ENCODE assay signal across 8 cellular contexts in the genomic region with DNA sequence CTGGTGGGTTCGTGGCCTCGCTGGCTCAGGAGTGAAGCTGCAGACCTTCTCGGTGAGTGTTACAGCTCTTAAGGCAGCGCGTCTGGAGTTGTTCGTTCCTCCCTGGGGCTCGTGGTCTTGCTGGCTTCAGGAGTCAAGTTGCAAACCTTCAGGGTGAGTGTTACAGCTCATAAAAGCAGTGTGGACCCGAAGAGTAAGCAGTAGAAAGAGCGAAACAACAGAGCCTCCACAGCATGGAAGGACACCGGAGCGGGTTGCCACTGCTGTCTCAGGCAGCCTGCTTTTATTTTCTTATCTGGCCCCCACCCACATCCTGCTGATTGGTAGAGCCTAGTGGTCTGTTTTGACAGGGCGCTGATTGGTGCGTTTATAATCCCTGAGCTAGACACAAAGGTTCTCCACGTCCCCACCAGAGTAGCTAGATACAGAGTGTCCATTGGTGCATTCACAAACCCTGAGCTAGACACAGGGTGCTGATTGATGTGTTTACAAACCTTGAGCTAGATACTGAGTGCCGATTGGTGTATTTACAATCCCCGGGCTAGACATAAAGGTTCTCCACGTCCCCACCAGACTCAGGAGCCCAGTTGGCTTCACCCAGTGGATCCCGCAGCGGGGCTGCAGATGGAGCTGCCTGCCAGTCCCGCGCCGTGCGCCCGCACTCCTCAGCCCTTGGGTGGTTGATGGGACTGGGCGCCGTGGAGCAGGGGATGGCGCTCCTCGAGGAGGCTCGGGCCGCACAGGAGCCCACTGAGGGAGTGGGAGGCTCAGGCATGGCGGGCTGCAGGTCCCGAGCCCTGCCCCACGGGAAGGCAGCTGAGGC.
DNase-seq lines count a peak whose midpoint lies in the region; ATAC-seq and TF ChIP-seq lines count a peak whose summit lies in the region.
"Not testable (repeated sequence)": the region's sequence is repeated elsewhere in the genome, so short reads cannot be mapped to it uniquely, and the experiment has no call there.

No MANE protein-coding gene starts in this region.

- not testable (repeated sequence) for H3K27ac ChIP-seq in CD8-positive, alpha-beta memory T cell (ENCODE audit: low read depth, low read length); colonic mucosa
- peak overlapping the region; percentile 87 to 90 (median 88) for H3K27ac ChIP-seq in thyroid gland

- H3K9me3 ChIP-seq in CD8-positive, alpha-beta memory T cell (ENCODE audit: low read length); colonic mucosa; thyroid gland: not testable (repeated sequence)

- H3K4me1 ChIP-seq in CD8-positive, alpha-beta memory T cell (ENCODE audit: insufficient read depth, low read length); colonic mucosa: not testable (repeated sequence)
- peaks cover 21 to 45% of the 10 kb centered on the region in 2 donors for H3K4me1 ChIP-seq in thyroid gland

- not testable (repeated sequence) for H3K9me3 Mint-ChIP-seq in CD8-positive, alpha-beta memory T cell; WTC11; memory B cell; progenitor cell of endocrine pancreas (ENCODE audit: low read depth)

- H3K36me3 Mint-ChIP-seq in CD8-positive, alpha-beta memory T cell; WTC11; memory B cell; progenitor cell of endocrine pancreas (ENCODE audit: insufficient read depth): not testable (repeated sequence)

- not testable (repeated sequence) for H3K27me3 ChIP-seq in CD8-positive, alpha-beta memory T cell (ENCODE audit: insufficient read depth, low read length, poor library complexity, severe bottlenecking); colonic mucosa; thyroid gland

- peak in 1 of 2 donors; percentile 42 for TF ChIP-seq POLR2A in thyroid gland (IDR thresholded peaks at IDR 0.05)

- peak overlapping the region in 6 of 7 donors; percentile 42 to 62 (median 55) for H3K4me3 Mint-ChIP-seq in CD8-positive, alpha-beta memory T cell
- H3K4me3 Mint-ChIP-seq in WTC11 (peak overlapping the region; percentile 59), memory B cell (peak overlapping the region; percentile 64), progenitor cell of endocrine pancreas (ENCODE audit: low read depth) (peak overlapping the region; percentile 55)

- intact Hi-C loops in colonic mucosa (cut with DNase I); left cardiac atrium (cut with DNase I); thyroid gland (cut with DNase I): not testable (repeated sequence)

- not testable (repeated sequence) for H3K27ac Mint-ChIP-seq in CD8-positive, alpha-beta memory T cell; WTC11; memory B cell
- peak overlapping the region; percentile 64 for H3K27ac Mint-ChIP-seq in progenitor cell of endocrine pancreas

- not testable (repeated sequence) for H3K4me3 ChIP-seq in CD8-positive, alpha-beta memory T cell (ENCODE audit: low read length)
- H3K4me3 ChIP-seq in colonic mucosa (peak overlapping the region; percentile 35), thyroid gland (replicated peaks in 1 of 3) (peak overlapping the region in 1 of 3 donors; percentile 31)

- H3K4me1 Mint-ChIP-seq in CD8-positive, alpha-beta memory T cell: peaks cover 3 to 10% (median 10%) of the 10 kb centered on the region in 3 donors
- not testable (repeated sequence) for H3K4me1 Mint-ChIP-seq in WTC11, memory B cell
- peaks cover 42% of the 10 kb centered on the region for H3K4me1 Mint-ChIP-seq in progenitor cell of endocrine pancreas (ENCODE audit: low read depth)

- not testable (repeated sequence) for TF ChIP-seq CTCF in WTC11 (IDR thresholded peaks at IDR 0.05); colonic mucosa (IDR thresholded peaks at IDR 0.05); progenitor cell of endocrine pancreas (IDR thresholded peaks at IDR 0.05; ENCODE audit: unreplicated experiment); thyroid gland (IDR thresholded peaks at IDR 0.05)

- WGBS in thyroid gland, 2 donors: 88 to 90% methylated on average over 17 to 19 of the region's 33 CpGs

- not testable (repeated sequence) for ATAC-seq in WTC11; left cardiac atrium; memory B cell (ENCODE audit: low read depth)

- POLR2A ChIA-PET in CD8-positive, alpha-beta memory T cell (lab: Charles Lee); WTC11 (lab: Charles Lee): not testable (repeated sequence)

- DNase-seq in CD8-positive, alpha-beta memory T cell; colonic mucosa; memory B cell (ENCODE audit: low spot score in 2 of 2); progenitor cell of endocrine pancreas (ENCODE audit: low spot score, unreplicated experiment): not testable (repeated sequence)
- DNase-seq in NCI-H1417 (lab: John Stamatoyannopoulos, UW) (peak in 2 of 3 experiments; percentile 28), WTC11 (ENCODE audit: low spot score) (peak; percentile 26), left cardiac atrium (peak; percentile 35), thyroid gland (peak; percentile 15 to 17)

- H3K9ac ChIP-seq in colonic mucosa (ENCODE audit: low read depth in 2 of 2, low read length in 2 of 2): not testable (repeated sequence)

- CTCF ChIA-PET in CD8-positive, alpha-beta memory T cell (lab: Charles Lee); WTC11 (lab: Charles Lee): not testable (repeated sequence)

- H3K27me3 Mint-ChIP-seq in CD8-positive, alpha-beta memory T cell: peaks cover 30 to 57% of the 10 kb centered on the region in 2 donors
- H3K27me3 Mint-ChIP-seq in WTC11 (ENCODE audit: low read depth) (peaks cover 15% of the 10 kb centered on the region), memory B cell (peaks cover 21% of the 10 kb centered on the region)
- H3K27me3 Mint-ChIP-seq in progenitor cell of endocrine pancreas: not testable (repeated sequence)

- not testable (repeated sequence) for H3K36me3 ChIP-seq in CD8-positive, alpha-beta memory T cell (ENCODE audit: insufficient read depth, low read length); colonic mucosa; thyroid gland

TF ChIP-seq in WTC11, 78 proteins besides CTCF, POLR2A, EP300 and RAD21:
- TF ChIP-seq, protein P1, sequence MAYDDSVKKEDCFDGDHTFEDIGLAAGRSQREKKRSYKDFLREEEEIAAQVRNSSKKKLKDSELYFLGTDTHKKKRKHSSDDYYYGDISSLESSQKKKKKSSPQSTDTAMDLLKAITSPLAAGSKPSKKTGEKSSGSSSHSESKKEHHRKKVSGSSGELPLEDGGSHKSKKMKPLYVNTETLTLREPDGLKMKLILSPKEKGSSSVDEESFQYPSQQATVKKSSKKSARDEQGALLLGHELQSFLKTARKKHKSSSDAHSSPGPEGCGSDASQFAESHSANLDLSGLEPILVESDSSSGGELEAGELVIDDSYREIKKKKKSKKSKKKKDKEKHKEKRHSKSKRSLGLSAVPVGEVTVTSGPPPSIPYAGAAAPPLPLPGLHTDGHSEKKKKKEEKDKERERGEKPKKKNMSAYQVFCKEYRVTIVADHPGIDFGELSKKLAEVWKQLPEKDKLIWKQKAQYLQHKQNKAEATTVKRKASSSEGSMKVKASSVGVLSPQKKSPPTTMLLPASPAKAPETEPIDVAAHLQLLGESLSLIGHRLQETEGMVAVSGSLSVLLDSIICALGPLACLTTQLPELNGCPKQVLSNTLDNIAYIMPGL (CRISPR knock-in tag; IDR thresholded peaks at IDR 0.05): peak; percentile 30; the same call in 1 of the 2 replicates
- TF ChIP-seq NFYB (CRISPR knock-in tag; conservative IDR thresholded peaks at IDR 0.05; ENCODE audit: low read depth): peak; percentile 36; the same call in 1 of the 2 replicates
